Comparison of ENCODE assay signal across 28 cellular contexts in genomic region chr11:2256293-2256913, GRCh38. TPM values are rescaled to one million over a fixed set of nuclear protein-coding genes. Genes with fewer than 3 reads are reported as not detected.
A peak's percentile ranks its signal among the peaks of the same experiment; 100 is the strongest.
DNase-seq lines count a peak whose midpoint lies in the region; FAIRE-seq and TF ChIP-seq lines count a peak whose summit lies in the region.
"Had no signal": no experiment of that assay in that cellular context is flagged by ENCODE, and none has a peak within 500 bp of the region (broad histone marks: within the 10 kb centered on the region; RNA-seq: fewer than 3 reads in every experiment).

No MANE protein-coding gene starts in this region.

- no TSS peak for BruUV-seq in MCF 10A (replicated peaks; lab: Mats Ljungman, UMichigan)

- H3K9me3 Mint-ChIP-seq in activated CD4-positive, alpha-beta T cell treated with anti-CD3 and anti-CD28 coated beads, Interleukin-2, amount 10 ng/mL, durations not matched to agents 24 days and 14 days, result no peaks in the 10 kb centered on the region
- H3K9me3 Mint-ChIP-seq in MCF 10A (ENCODE audit: unreplicated experiment) (no peaks in the 10 kb centered on the region), type B pancreatic cell (no peaks in the 10 kb centered on the region)
- H3K9me3 Mint-ChIP-seq: activated CD4-positive, alpha-beta memory T cell treated with anti-CD3 and anti-CD28 coated beads, Interleukin-2, amount 10 ng/mL, durations not matched to agents 7 days and 5 days; activated T-cell treated with anti-CD3 and anti-CD28 coated beads, Interleukin-2, amount 50 U/mL, for 24 hours had no signal

- TF ChIP-seq CTCF in MCF 10A (IDR thresholded peaks at IDR 0.05; ENCODE audit: unreplicated experiment), result no peak
- TF ChIP-seq CTCF in keratinocyte (optimal IDR thresholded peaks at IDR 0.05 in 1 of 3, IDR thresholded peaks at IDR 0.05 in 1 of 3, conservative IDR thresholded peaks at IDR 0.05 in 1 of 3; ENCODE audit: extremely low read depth in 1 of 3, insufficient read depth in 2 of 3, low read length in 3 of 3), result no peak
- no peak for TF ChIP-seq CTCF in type B pancreatic cell (conservative IDR thresholded peaks at IDR 0.05)

- peak; percentile 76 for FAIRE-seq in keratinocyte (lab: Jason Lieb, UNC)
- FAIRE-seq: A549, endothelial cell of umbilical vein, GM12891 had no signal

- H3K9ac ChIP-seq in keratinocyte (ENCODE audit: control insufficient read depth, extremely low read depth, insufficient read depth, low read length), result no peak overlapping the region
- H3K9ac ChIP-seq: BLaER1 had no signal

- no peaks in the 10 kb centered on the region for H4K20me1 ChIP-seq in keratinocyte (ENCODE audit: control insufficient read depth, extremely low read depth, insufficient read depth, low read length)

- H3K4me3 Mint-ChIP-seq in activated CD4-positive, alpha-beta T cell treated with anti-CD3 and anti-CD28 coated beads, Interleukin-2, amount 10 ng/mL, durations not matched to agents 24 days and 14 days, result no peak overlapping the region
- H3K4me3 Mint-ChIP-seq in MCF 10A (ENCODE audit: unreplicated experiment) (peak overlapping the region; percentile 6), type B pancreatic cell (peak overlapping the region; percentile 71)
- H3K4me3 Mint-ChIP-seq: activated CD4-positive, alpha-beta memory T cell treated with anti-CD3 and anti-CD28 coated beads, Interleukin-2, amount 10 ng/mL, durations not matched to agents 7 days and 5 days; activated naive CD8-positive, alpha-beta T cell; activated T-cell treated with anti-CD3 and anti-CD28 coated beads, Interleukin-2, amount 50 U/mL, for 24 hours had no signal

- H3K4me2 ChIP-seq in keratinocyte (ENCODE audit: control insufficient read depth, extremely low read depth, insufficient read depth, low read depth, low read length), result peak overlapping the region; percentile 65
- H3K4me2 ChIP-seq: A549 had no signal

- H3K9me3 ChIP-seq in keratinocyte (ENCODE audit: control insufficient read depth, low read depth, low read length), result no peaks in the 10 kb centered on the region
- H3K9me3 ChIP-seq: BLaER1, body of pancreas, SJCRH30, transverse colon had no signal

- dilution Hi-C loops in keratinocyte (cut with MboI; ENCODE audit: extremely low pct_ligation_motif_present, low sequenced_read_pairs), result no loop called here

- no peaks in the 10 kb centered on the region for H3K79me2 ChIP-seq in keratinocyte (ENCODE audit: control insufficient read depth, insufficient read depth, low read length)

- in situ Hi-C loops in KBM-7 (cut with MboI; ENCODE audit: low pct_unique_long_range_greater_than_20kb, low sequenced_read_pairs), result no loop called here

- no peak overlapping the region for H3K27ac Mint-ChIP-seq in activated CD4-positive, alpha-beta T cell treated with anti-CD3 and anti-CD28 coated beads, Interleukin-2, amount 10 ng/mL, durations not matched to agents 24 days and 14 days
- H3K27ac Mint-ChIP-seq in MCF 10A (ENCODE audit: low read depth, unreplicated experiment) (no peak overlapping the region), type B pancreatic cell (peak overlapping the region; percentile 85)
- H3K27ac Mint-ChIP-seq: activated CD4-positive, alpha-beta memory T cell treated with anti-CD3 and anti-CD28 coated beads, Interleukin-2, amount 10 ng/mL, durations not matched to agents 7 days and 5 days; activated naive CD8-positive, alpha-beta T cell; activated T-cell treated with anti-CD3 and anti-CD28 coated beads, Interleukin-2, amount 50 U/mL, for 24 hours had no signal

- CTCF ChIA-PET in MCF 10A (lab: Yijun Ruan, JAX), result no interaction called here

- peak; percentile 49 for DNase-seq in activated CD4-positive, alpha-beta T cell treated with anti-CD3 and anti-CD28 coated beads, Interleukin-2, amount 10 ng/mL, durations not matched to agents 24 days and 14 days
- no peak for DNase-seq in activated CD4-positive, alpha-beta T cell treated with anti-CD3 and anti-CD28 coated beads for 1 hour
- peak; percentile 27 for DNase-seq in MCF 10A (ENCODE audit: unreplicated experiment)
- DNase-seq in keratinocyte (ENCODE audit: low read depth, low spot score), result peak; percentile 30
- DNase-seq in type B pancreatic cell (ENCODE audit: extremely low spot score, unreplicated experiment), result no peak
- DNase-seq in stimulated activated CD4-positive, alpha-beta T cell treated with anti-CD3 and anti-CD28 coated beads, Interleukin-4, amount 100 ng/mL, for 24 hours, result no peak
- DNase-seq in amygdala (lab: John Stamatoyannopoulos, UW), result no peak
- no peak for DNase-seq in KBM-7
- DNase-seq: activated CD4-positive, alpha-beta memory T cell treated with anti-CD3 and anti-CD28 coated beads, Interleukin-2, amount 10 ng/mL, durations not matched to agents 7 days and 5 days; activated T-cell treated with anti-CD3 and anti-CD28 coated beads, Interleukin-2, amount 50 U/mL, for 24 hours; left cardiac atrium; NCI-H774; nucleus accumbens; OCI-M1; SJCRH30; stimulated activated naive CD4-positive, alpha-beta T cell treated with Interleukin-2 at 50 U/mL for 16 hours; transverse colon had no signal

- no peaks in the 10 kb centered on the region for H3K9me1 ChIP-seq in keratinocyte (ENCODE audit: control insufficient read depth, extremely low read depth, insufficient read depth, low read length)

- H3K4me3 ChIP-seq in keratinocyte (ENCODE audit: control insufficient read depth in 2 of 3, extremely low read depth in 1 of 3, insufficient read depth in 2 of 3, low read depth in 1 of 3, low read length in 3 of 3), result peak overlapping the region in 1 of 3 experiments; percentile 52
- H3K4me3 ChIP-seq: A549, BLaER1, body of pancreas, coronary artery, right atrium auricular region, SJCRH30, transverse colon had no signal

- no peak overlapping the region for H3K27ac ChIP-seq in keratinocyte (ENCODE audit: control insufficient read depth, insufficient read depth, low read length)
- H3K27ac ChIP-seq: A549, BLaER1, body of pancreas, coronary artery, right atrium auricular region, SJCRH30, transverse colon had no signal

- no peaks in the 10 kb centered on the region for H3K36me3 Mint-ChIP-seq in activated CD4-positive, alpha-beta T cell treated with anti-CD3 and anti-CD28 coated beads, Interleukin-2, amount 10 ng/mL, durations not matched to agents 24 days and 14 days (ENCODE audit: low read depth)
- H3K36me3 Mint-ChIP-seq in MCF 10A (ENCODE audit: insufficient read depth, unreplicated experiment) (no peaks in the 10 kb centered on the region), type B pancreatic cell (no peaks in the 10 kb centered on the region)
- H3K36me3 Mint-ChIP-seq: activated naive CD8-positive, alpha-beta T cell had no signal

- peaks cover 2% of the 10 kb centered on the region for H3K27me3 Mint-ChIP-seq in activated CD4-positive, alpha-beta T cell treated with anti-CD3 and anti-CD28 coated beads, Interleukin-2, amount 10 ng/mL, durations not matched to agents 24 days and 14 days
- no peaks in the 10 kb centered on the region for H3K27me3 Mint-ChIP-seq in MCF 10A (ENCODE audit: insufficient read depth, unreplicated experiment)
- no peaks in the 10 kb centered on the region for H3K27me3 Mint-ChIP-seq in type B pancreatic cell
- H3K27me3 Mint-ChIP-seq: activated naive CD8-positive, alpha-beta T cell; activated T-cell treated with anti-CD3 and anti-CD28 coated beads, Interleukin-2, amount 50 U/mL, for 24 hours had no signal

- peaks cover 15% of the 10 kb centered on the region for H3K4me1 ChIP-seq in keratinocyte (ENCODE audit: control insufficient read depth, extremely low read depth, insufficient read depth, low read length)
- H3K4me1 ChIP-seq: A549, BLaER1, body of pancreas, right atrium auricular region, SJCRH30, transverse colon had no signal

- peak overlapping the region; percentile 51 for H2AFZ ChIP-seq in keratinocyte (ENCODE audit: control insufficient read depth, low read length)

- peaks cover 31% of the 10 kb centered on the region for H3K27me3 ChIP-seq in keratinocyte (ENCODE audit: control insufficient read depth, extremely low read depth, insufficient read depth, low read length)
- H3K27me3 ChIP-seq: body of pancreas, right atrium auricular region, SJCRH30, transverse colon had no signal

- no peaks in the 10 kb centered on the region for H3K36me3 ChIP-seq in keratinocyte (ENCODE audit: control insufficient read depth in 2 of 2, extremely low read depth in 1 of 2, insufficient read depth in 2 of 2, low read length in 2 of 2)
- H3K36me3 ChIP-seq: BLaER1, right atrium auricular region, SJCRH30, transverse colon had no signal

- H3K4me1 Mint-ChIP-seq in activated CD4-positive, alpha-beta T cell treated with anti-CD3 and anti-CD28 coated beads, Interleukin-2, amount 10 ng/mL, durations not matched to agents 24 days and 14 days, result no peaks in the 10 kb centered on the region
- H3K4me1 Mint-ChIP-seq in MCF 10A (ENCODE audit: insufficient read depth, unreplicated experiment) (peaks cover 7% of the 10 kb centered on the region), type B pancreatic cell (ENCODE audit: unreplicated experiment) (peaks cover 5% of the 10 kb centered on the region)
- H3K4me1 Mint-ChIP-seq: activated CD4-positive, alpha-beta memory T cell treated with anti-CD3 and anti-CD28 coated beads, Interleukin-2, amount 10 ng/mL, durations not matched to agents 7 days and 5 days had no signal

- POLR2A ChIA-PET in MCF 10A (lab: Yijun Ruan, JAX), result no interaction called here

- intact Hi-C loops in activated CD4-positive, alpha-beta T cell treated with anti-CD3 and anti-CD28 coated beads, Interleukin-2, amount 10 ng/mL, durations not matched to agents 24 days and 14 days (cut with micrococcal nuclease), result no loop called here
- intact Hi-C loops in MCF 10A (cut with micrococcal nuclease), result no loop called here

RNA-seq across cellular contexts. Expression of gene ASCL2, which starts 14.0 kb away (rescaled TPM):
- total RNA-seq in activated CD4-positive, alpha-beta T cell treated with anti-CD3 and anti-CD28 coated beads, Interleukin-2, amount 10 ng/mL, durations not matched to agents 24 days and 14 days, result 0.62 and 0.96 TPM in 2 replicates
- total RNA-seq in MCF 10A (2022) (not detected in 2 replicates), type B pancreatic cell (ENCODE audit: low replicate concordance) (5.6 and 13.6 TPM in 2 replicates)
- 0.07 to 0.36 TPM (median 0.26 TPM) in 3 replicates for polyA plus RNA-seq in keratinocyte
- not detected for polyA plus RNA-seq in keratinocyte (2011; ENCODE audit: low read depth)
- 0.19 TPM in 1 of 2 replicates, not detected in the other for polyA plus RNA-seq in keratinocyte (2011; cell fraction: cytosol; rRNA removed)
- polyA plus RNA-seq in keratinocyte (2011; cell fraction: nucleus; rRNA removed), result 0.07 TPM in 1 of 2 replicates, not detected in the other
- polyA plus RNA-seq in keratinocyte (2012; ENCODE audit: low replicate concordance), result 0.09 TPM in 1 of 2 replicates, not detected in the other
- 0.10 to 0.13 TPM in 2 of 3 replicates, not detected in the other for polyA minus RNA-seq in keratinocyte
- polyA minus RNA-seq in keratinocyte (2011; cell fraction: cytosol; rRNA and poly(A)+ RNA removed), result not detected
- not detected in 2 replicates for polyA minus RNA-seq in keratinocyte (2011; cell fraction: nucleus; rRNA and poly(A)+ RNA removed)
- total RNA-seq: endothelial cell of umbilical vein; G401; H4; SJCRH30; T-helper 1 cell treated with Interleukin-12 subunit alpha and Interleukin-12 subunit beta and Interleukin-4 antibody, amounts not matched to agents 30 ng/mL and 1 ng/mL, for 36 hours had no signal
- polyA plus RNA-seq: A549, endothelial cell of umbilical vein had no signal

RNA-seq across cellular contexts. Expression of gene C11orf21, which starts 45.3 kb away (rescaled TPM):
- total RNA-seq in activated CD4-positive, alpha-beta T cell treated with anti-CD3 and anti-CD28 coated beads, Interleukin-2, amount 10 ng/mL, durations not matched to agents 24 days and 14 days, result 2.4 and 2.6 TPM in 2 replicates
- total RNA-seq in MCF 10A (2022), result not detected in 2 replicates
- not detected in 3 replicates for polyA plus RNA-seq in keratinocyte
- polyA plus RNA-seq in keratinocyte (2011; ENCODE audit: low read depth), result not detected
- polyA plus RNA-seq in keratinocyte (2011; cell fraction: cytosol; rRNA removed), result not detected in 2 replicates
- polyA plus RNA-seq in keratinocyte (2011; cell fraction: nucleus; rRNA removed), result not detected in 2 replicates
- not detected in 2 replicates for polyA plus RNA-seq in keratinocyte (2012; ENCODE audit: low replicate concordance)
- polyA minus RNA-seq in keratinocyte, result not detected in 3 replicates
- not detected for polyA minus RNA-seq in keratinocyte (2011; cell fraction: cytosol; rRNA and poly(A)+ RNA removed)
- not detected in 2 replicates for polyA minus RNA-seq in keratinocyte (2011; cell fraction: nucleus; rRNA and poly(A)+ RNA removed)
- 0.51 and 1.2 TPM in 2 replicates for total RNA-seq in type B pancreatic cell (ENCODE audit: low replicate concordance)
- total RNA-seq: endothelial cell of umbilical vein, G401, SJCRH30 had no signal
- polyA plus RNA-seq: A549, endothelial cell of umbilical vein had no signal

RNA-seq across cellular contexts. Expression of gene TSPAN32, which starts 45.4 kb away (rescaled TPM):
- 2.4 and 2.6 TPM in 2 replicates for total RNA-seq in activated CD4-positive, alpha-beta T cell treated with anti-CD3 and anti-CD28 coated beads, Interleukin-2, amount 10 ng/mL, durations not matched to agents 24 days and 14 days
- not detected in 2 replicates for total RNA-seq in MCF 10A (2022)
- polyA plus RNA-seq in keratinocyte, result not detected in 3 replicates
- polyA plus RNA-seq in keratinocyte (2011; ENCODE audit: low read depth), result not detected
- not detected in 2 replicates for polyA plus RNA-seq in keratinocyte (2011; cell fraction: cytosol; rRNA removed)
- not detected in 2 replicates for polyA plus RNA-seq in keratinocyte (2011; cell fraction: nucleus; rRNA removed)
- polyA plus RNA-seq in keratinocyte (2012; ENCODE audit: low replicate concordance), result not detected in 2 replicates
- polyA minus RNA-seq in keratinocyte, result not detected in 3 replicates
- not detected for polyA minus RNA-seq in keratinocyte (2011; cell fraction: cytosol; rRNA and poly(A)+ RNA removed)
- not detected in 2 replicates for polyA minus RNA-seq in keratinocyte (2011; cell fraction: nucleus; rRNA and poly(A)+ RNA removed)
- total RNA-seq in type B pancreatic cell (ENCODE audit: low replicate concordance), result 2.6 and 7.2 TPM in 2 replicates
- total RNA-seq: endothelial cell of umbilical vein, G401 had no signal
- polyA plus RNA-seq: A549, endothelial cell of umbilical vein had no signal

Comparison
In these comparisons a context has a peak if more than half of its experiments do, and no peak if none do; other contexts are left out.
1. DNase-seq: peak in activated CD4-positive, alpha-beta T cell treated with anti-CD3 and anti-CD28 coated beads, Interleukin-2, amount 10 ng/mL, durations not matched to agents 24 days and 14 days (single experiment), MCF 10A (single experiment) and keratinocyte (single experiment); none in activated CD4-positive, alpha-beta T cell treated with anti-CD3 and anti-CD28 coated beads for 1 hour (single experiment), type B pancreatic cell (single experiment), stimulated activated CD4-positive, alpha-beta T cell treated with anti-CD3 and anti-CD28 coated beads, Interleukin-4, amount 100 ng/mL, for 24 hours (single experiment), amygdala (0 of 56) and KBM-7 (single experiment).